17 cellular contexts compared by ENCODE assay signal in genomic region chr10:121027390-121027789, GRCh38.
DNase-seq lines count a peak whose midpoint lies in the region; ATAC-seq and TF ChIP-seq lines count a peak whose summit lies in the region.
"Had no signal": no experiment of that assay in that cellular context is flagged by ENCODE, and none has a peak within 500 bp of the region (broad histone marks: within the 10 kb centered on the region; RNA-seq: fewer than 3 reads in every experiment).

No MANE protein-coding gene starts in this region.

- no peak overlapping the region for H4K5ac ChIP-seq in mesendoderm (ENCODE audit: low read length)

- intact Hi-C loops in posterior cingulate gyrus (cut with DNase I): no loop called here

- no peak overlapping the region for H2AK5ac ChIP-seq in mesendoderm (ENCODE audit: low read length)

- no peaks in the 10 kb centered on the region for H3K79me1 ChIP-seq in mesendoderm (ENCODE audit: low read length)

- DNase-seq in BE2C: peak; percentile 10
- DNase-seq in NCI-H2171 (lab: John Stamatoyannopoulos, UW): peak; percentile 64
- DNase-seq in SJCRH30: peak; percentile 70 to 81
- peak; percentile 7 for DNase-seq in mesendoderm
- DNase-seq in posterior cingulate gyrus: no peak
- no peak for DNase-seq in DMS53 (lab: John Stamatoyannopoulos, UW)
- DNase-seq: C1 segment of cervical spinal cord, DMS153, Kasumi-1, MM.1S, NCI-H1105 treated with DMSO at 0.1 percent for 48 hours, NCI-H187, NCI-H510A, Right ventricle myocardium superior had no signal

- H3K9ac ChIP-seq in mesendoderm (ENCODE audit: low read length): no peak overlapping the region

- no peak overlapping the region for H2BK5ac ChIP-seq in mesendoderm (ENCODE audit: low read length)

- no peak overlapping the region for H3K18ac ChIP-seq in mesendoderm (ENCODE audit: low read length)

- no peak for ATAC-seq in GM18519 (IDR thresholded peaks at IDR 0.05; ENCODE audit: low FRiP score, unreplicated experiment)
- no peak for ATAC-seq in HG02763 (IDR thresholded peaks at IDR 0.05; ENCODE audit: unreplicated experiment)
- ATAC-seq: A549 had no signal

- H3K4me3 ChIP-seq in BE2C (ENCODE audit: low read depth, low read length) (no peak overlapping the region), SJCRH30 (no peak overlapping the region), mesendoderm (ENCODE audit: low read length) (no peak overlapping the region)
- H3K4me3 ChIP-seq: A549 had no signal

- H3K4me1 ChIP-seq in BE2C (no peaks in the 10 kb centered on the region), SJCRH30 (peaks cover 11% of the 10 kb centered on the region), mesendoderm (ENCODE audit: control insufficient read depth, low read depth, low read length) (no peaks in the 10 kb centered on the region)
- H3K4me1 ChIP-seq: A549 had no signal

- no peak overlapping the region for H3K56ac ChIP-seq in mesendoderm (ENCODE audit: low read length)

- no peaks in the 10 kb centered on the region for H3K27me3 ChIP-seq in BE2C
- no peaks in the 10 kb centered on the region for H3K27me3 ChIP-seq in SJCRH30
- no peaks in the 10 kb centered on the region for H3K27me3 ChIP-seq in mesendoderm (ENCODE audit: insufficient read depth, low read length, poor library complexity)

- no CpG with 5 or more reads among the region's 4 CpGs for WGBS in mesendoderm (ENCODE audit: extremely low coverage, insufficient coverage, low lambda C conversion rate)

- H3K4me2 ChIP-seq in mesendoderm (ENCODE audit: low read length): no peak overlapping the region
- H3K4me2 ChIP-seq: A549 had no signal

- H2BK15ac ChIP-seq in mesendoderm (replicated peaks; ENCODE audit: low read depth): no peak overlapping the region

- H3K27ac ChIP-seq in SJCRH30: peak overlapping the region; percentile 5; the same call in 1 of the 2 replicates
- no peak overlapping the region for H3K27ac ChIP-seq in mesendoderm (ENCODE audit: low read depth, low read length)
- H3K27ac ChIP-seq: A549 had no signal

- TF ChIP-seq CTCF in BE2C (IDR thresholded peaks at IDR 0.05; ENCODE audit: low read depth, low read length): no peak

- H4K8ac ChIP-seq in mesendoderm (ENCODE audit: low read depth, low read length): no peak overlapping the region

- H2BK120ac ChIP-seq in mesendoderm (ENCODE audit: low read depth, low read length): no peak overlapping the region

- H3K36me3 ChIP-seq in BE2C (no peaks in the 10 kb centered on the region), SJCRH30 (no peaks in the 10 kb centered on the region), mesendoderm (ENCODE audit: control insufficient read depth, insufficient read depth, low read length) (no peaks in the 10 kb centered on the region)

- no peaks in the 10 kb centered on the region for H3K9me3 ChIP-seq in BE2C
- no peaks in the 10 kb centered on the region for H3K9me3 ChIP-seq in SJCRH30 (replicated peaks)
- H3K9me3 ChIP-seq: A549 had no signal

- H3K4ac ChIP-seq in mesendoderm (ENCODE audit: low read depth, low read length): no peak overlapping the region

- H3K23ac ChIP-seq in mesendoderm (ENCODE audit: low read length): no peak overlapping the region

- H3K79me2 ChIP-seq in mesendoderm (ENCODE audit: control insufficient read depth, insufficient read depth, low read length): no peaks in the 10 kb centered on the region

Comparison
In these comparisons a context has a peak if more than half of its experiments do, and no peak if none do; other contexts are left out.
1. DNase-seq: peak in BE2C (single experiment), NCI-H2171 (single experiment), SJCRH30 (2 of 2) and mesendoderm (single experiment); none in posterior cingulate gyrus (0 of 10) and DMS53 (single experiment).